In the genomic region with DNA sequence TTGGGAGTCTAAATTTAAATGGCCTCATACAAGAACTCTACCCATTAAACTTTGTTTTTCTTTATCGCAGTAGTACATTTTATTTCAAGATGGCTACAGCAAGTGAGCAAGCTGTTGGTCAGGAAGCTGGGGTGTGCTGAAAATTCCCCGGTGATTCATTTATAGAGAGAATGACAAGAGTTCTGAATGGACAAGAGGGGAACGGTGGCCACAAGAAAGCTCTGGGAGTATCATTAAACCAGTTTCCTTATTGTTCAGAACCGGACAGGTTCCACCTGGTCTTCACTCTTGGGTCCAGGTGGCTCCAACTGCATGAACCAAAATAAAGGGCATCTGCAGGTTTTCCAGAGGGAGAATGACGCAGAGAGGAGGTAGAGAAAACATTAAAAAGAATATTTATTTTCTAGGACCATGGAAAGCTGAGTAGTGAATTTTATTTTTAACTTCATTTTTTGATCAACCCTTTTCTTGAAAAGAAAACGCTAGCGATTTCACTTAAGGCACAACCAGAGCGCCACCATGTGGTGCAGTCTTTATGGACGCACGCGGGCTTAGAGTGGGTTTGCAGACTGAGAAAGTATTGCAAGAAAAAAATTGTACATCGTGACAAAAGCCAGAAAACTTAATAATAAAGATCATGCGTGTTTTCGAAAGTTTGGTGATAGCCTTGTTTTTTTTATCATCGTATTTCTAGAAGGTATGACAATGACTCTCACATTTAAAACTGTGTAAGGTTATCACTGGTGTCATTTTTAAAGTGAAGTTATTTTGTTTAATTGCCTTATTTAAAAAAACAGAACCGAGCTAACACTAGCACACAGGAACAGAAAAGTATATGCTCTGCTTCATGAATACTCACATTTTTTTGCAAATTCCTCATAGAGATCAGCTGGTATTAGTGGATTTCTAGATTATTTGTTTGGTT, we compare ENCODE assay signal across 1 cellular context.
TF ChIP-seq lines count a peak whose summit lies in the region.

No MANE protein-coding gene starts in this region.

TF ChIP-seq in GM12878, 131 proteins besides CTCF, POLR2A, EP300 and RAD21 (continued from another document):
- TF ChIP-seq ZBTB11 (CRISPR knock-in tag; IDR thresholded peaks at IDR 0.05) (no peak), ZNF274 (IDR thresholded peaks at IDR 0.05; ENCODE audit: insufficient read depth, insufficient read length) (no peak), MXI1 (IDR thresholded peaks at IDR 0.05; ENCODE audit: low read depth, low read length) (0 out of 2 replicates have a peak, but pooled peaks have one; percentile 54), SP1 (IDR thresholded peaks at IDR 0.05; ENCODE audit: low read depth, low read length) (peak; percentile 21), TCF3 (IDR thresholded peaks at IDR 0.05; ENCODE audit: borderline replicate concordance, insufficient read depth, low read depth, low read length) (peak; percentile 91), TCF12 (IDR thresholded peaks at IDR 0.05; ENCODE audit: low read depth, low read length) (peak; percentile 96), SMAD5 (IDR thresholded peaks at IDR 0.05; ENCODE audit: low read depth) (no peak), IRF4 (IDR thresholded peaks at IDR 0.05; ENCODE audit: low read depth, low read length) (peak; percentile 96), ZNF384 (IDR thresholded peaks at IDR 0.05; ENCODE audit: borderline replicate concordance, low read depth, low read length) (peak; percentile 41; the same call in 1 of the 2 replicates), NFIC (IDR thresholded peaks at IDR 0.05; ENCODE audit: low read depth, low read length) (peak; percentile 98), ATF7 (IDR thresholded peaks at IDR 0.05; ENCODE audit: low read depth) (peak; percentile 66), CEBPB (IDR thresholded peaks at IDR 0.05; ENCODE audit: borderline replicate concordance in 1 of 2, low read depth in 2 of 2, low read length in 2 of 2) (peak in 1 of 2 experiments; percentile 65; a peak in 1 of 4 replicates), RBBP5 (conservative IDR thresholded peaks at IDR 0.05) (no peak), NR2C2 (IDR thresholded peaks at IDR 0.05; ENCODE audit: borderline replicate concordance, control insufficient read depth, insufficient read length, low read depth) (no peak), ZNF24 (IDR thresholded peaks at IDR 0.05) (0 out of 2 replicates have a peak, but pooled peaks have one; percentile 26), RB1 (IDR thresholded peaks at IDR 0.05; ENCODE audit: borderline replicate concordance) (0 out of 2 replicates have a peak, but pooled peaks have one; percentile 43), ETV6 (conservative IDR thresholded peaks at IDR 0.05 in 1 of 2, IDR thresholded peaks at IDR 0.05 in 1 of 2; ENCODE audit: borderline replicate concordance in 1 of 2, low read depth in 1 of 2) (peak in 1 of 2 experiments; percentile 89; a peak in 1 of 4 replicates), EZH2 (IDR thresholded peaks at IDR 0.05; ENCODE audit: borderline replicate concordance, control insufficient read depth, low read depth, low read length) (no peak), MEF2B (IDR thresholded peaks at IDR 0.05; ENCODE audit: partially characterized antibody, poor library complexity, severe bottlenecking) (peak; percentile 48), MTA3 (IDR thresholded peaks at IDR 0.05; ENCODE audit: borderline replicate concordance, low read length) (peak; percentile 74; the same call in 1 of the 2 replicates), KLF5 (IDR thresholded peaks at IDR 0.05; ENCODE audit: partially characterized antibody) (peak; percentile 18), BCL3 (IDR thresholded peaks at IDR 0.05; ENCODE audit: borderline replicate concordance, insufficient read depth, low read depth, low read length, poor library complexity, severe bottlenecking) (peak; percentile 84), ZBTB33 (IDR thresholded peaks at IDR 0.05) (no peak), ZBED1 (IDR thresholded peaks at IDR 0.05; ENCODE audit: borderline replicate concordance) (peak; percentile 88; the same call in 1 of the 2 replicates)
- TF ChIP-seq, protein P1, sequence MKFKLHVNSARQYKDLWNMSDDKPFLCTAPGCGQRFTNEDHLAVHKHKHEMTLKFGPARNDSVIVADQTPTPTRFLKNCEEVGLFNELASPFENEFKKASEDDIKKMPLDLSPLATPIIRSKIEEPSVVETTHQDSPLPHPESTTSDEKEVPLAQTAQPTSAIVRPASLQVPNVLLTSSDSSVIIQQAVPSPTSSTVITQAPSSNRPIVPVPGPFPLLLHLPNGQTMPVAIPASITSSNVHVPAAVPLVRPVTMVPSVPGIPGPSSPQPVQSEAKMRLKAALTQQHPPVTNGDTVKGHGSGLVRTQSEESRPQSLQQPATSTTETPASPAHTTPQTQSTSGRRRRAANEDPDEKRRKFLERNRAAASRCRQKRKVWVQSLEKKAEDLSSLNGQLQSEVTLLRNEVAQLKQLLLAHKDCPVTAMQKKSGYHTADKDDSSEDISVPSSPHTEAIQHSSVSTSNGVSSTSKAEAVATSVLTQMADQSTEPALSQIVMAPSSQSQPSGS (IDR thresholded peaks at IDR 0.05; ENCODE audit: low read length): peak; percentile 86
- TF ChIP-seq, protein P2, sequence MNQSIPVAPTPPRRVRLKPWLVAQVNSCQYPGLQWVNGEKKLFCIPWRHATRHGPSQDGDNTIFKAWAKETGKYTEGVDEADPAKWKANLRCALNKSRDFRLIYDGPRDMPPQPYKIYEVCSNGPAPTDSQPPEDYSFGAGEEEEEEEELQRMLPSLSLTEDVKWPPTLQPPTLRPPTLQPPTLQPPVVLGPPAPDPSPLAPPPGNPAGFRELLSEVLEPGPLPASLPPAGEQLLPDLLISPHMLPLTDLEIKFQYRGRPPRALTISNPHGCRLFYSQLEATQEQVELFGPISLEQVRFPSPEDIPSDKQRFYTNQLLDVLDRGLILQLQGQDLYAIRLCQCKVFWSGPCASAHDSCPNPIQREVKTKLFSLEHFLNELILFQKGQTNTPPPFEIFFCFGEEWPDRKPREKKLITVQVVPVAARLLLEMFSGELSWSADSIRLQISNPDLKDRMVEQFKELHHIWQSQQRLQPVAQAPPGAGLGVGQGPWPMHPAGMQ (IDR thresholded peaks at IDR 0.05; ENCODE audit: borderline replicate concordance): no peak
- TF ChIP-seq, protein P3, sequence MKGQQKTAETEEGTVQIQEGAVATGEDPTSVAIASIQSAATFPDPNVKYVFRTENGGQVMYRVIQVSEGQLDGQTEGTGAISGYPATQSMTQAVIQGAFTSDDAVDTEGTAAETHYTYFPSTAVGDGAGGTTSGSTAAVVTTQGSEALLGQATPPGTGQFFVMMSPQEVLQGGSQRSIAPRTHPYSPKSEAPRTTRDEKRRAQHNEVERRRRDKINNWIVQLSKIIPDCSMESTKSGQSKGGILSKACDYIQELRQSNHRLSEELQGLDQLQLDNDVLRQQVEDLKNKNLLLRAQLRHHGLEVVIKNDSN (IDR thresholded peaks at IDR 0.05; ENCODE audit: borderline replicate concordance, extremely low read length, insufficient read depth, low read depth, low read length): no peak
- TF ChIP-seq, protein P4, sequence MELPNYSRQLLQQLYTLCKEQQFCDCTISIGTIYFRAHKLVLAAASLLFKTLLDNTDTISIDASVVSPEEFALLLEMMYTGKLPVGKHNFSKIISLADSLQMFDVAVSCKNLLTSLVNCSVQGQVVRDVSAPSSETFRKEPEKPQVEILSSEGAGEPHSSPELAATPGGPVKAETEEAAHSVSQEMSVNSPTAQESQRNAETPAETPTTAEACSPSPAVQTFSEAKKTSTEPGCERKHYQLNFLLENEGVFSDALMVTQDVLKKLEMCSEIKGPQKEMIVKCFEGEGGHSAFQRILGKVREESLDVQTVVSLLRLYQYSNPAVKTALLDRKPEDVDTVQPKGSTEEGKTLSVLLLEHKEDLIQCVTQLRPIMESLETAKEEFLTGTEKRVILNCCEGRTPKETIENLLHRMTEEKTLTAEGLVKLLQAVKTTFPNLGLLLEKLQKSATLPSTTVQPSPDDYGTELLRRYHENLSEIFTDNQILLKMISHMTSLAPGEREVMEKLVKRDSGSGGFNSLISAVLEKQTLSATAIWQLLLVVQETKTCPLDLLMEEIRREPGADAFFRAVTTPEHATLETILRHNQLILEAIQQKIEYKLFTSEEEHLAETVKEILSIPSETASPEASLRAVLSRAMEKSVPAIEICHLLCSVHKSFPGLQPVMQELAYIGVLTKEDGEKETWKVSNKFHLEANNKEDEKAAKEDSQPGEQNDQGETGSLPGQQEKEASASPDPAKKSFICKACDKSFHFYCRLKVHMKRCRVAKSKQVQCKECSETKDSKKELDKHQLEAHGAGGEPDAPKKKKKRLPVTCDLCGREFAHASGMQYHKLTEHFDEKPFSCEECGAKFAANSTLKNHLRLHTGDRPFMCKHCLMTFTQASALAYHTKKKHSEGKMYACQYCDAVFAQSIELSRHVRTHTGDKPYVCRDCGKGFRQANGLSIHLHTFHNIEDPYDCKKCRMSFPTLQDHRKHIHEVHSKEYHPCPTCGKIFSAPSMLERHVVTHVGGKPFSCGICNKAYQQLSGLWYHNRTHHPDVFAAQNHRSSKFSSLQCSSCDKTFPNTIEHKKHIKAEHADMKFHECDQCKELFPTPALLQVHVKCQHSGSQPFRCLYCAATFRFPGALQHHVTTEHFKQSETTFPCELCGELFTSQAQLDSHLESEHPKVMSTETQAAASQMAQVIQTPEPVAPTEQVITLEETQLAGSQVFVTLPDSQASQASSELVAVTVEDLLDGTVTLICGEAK (IDR thresholded peaks at IDR 0.05; ENCODE audit: borderline replicate concordance): no peak
- TF ChIP-seq, protein P5, sequence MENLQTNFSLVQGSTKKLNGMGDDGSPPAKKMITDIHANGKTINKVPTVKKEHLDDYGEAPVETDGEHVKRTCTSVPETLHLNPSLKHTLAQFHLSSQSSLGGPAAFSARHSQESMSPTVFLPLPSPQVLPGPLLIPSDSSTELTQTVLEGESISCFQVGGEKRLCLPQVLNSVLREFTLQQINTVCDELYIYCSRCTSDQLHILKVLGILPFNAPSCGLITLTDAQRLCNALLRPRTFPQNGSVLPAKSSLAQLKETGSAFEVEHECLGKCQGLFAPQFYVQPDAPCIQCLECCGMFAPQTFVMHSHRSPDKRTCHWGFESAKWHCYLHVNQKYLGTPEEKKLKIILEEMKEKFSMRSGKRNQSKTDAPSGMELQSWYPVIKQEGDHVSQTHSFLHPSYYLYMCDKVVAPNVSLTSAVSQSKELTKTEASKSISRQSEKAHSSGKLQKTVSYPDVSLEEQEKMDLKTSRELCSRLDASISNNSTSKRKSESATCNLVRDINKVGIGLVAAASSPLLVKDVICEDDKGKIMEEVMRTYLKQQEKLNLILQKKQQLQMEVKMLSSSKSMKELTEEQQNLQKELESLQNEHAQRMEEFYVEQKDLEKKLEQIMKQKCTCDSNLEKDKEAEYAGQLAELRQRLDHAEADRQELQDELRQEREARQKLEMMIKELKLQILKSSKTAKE (IDR thresholded peaks at IDR 0.05; ENCODE audit: low read depth, poor library complexity, severe bottlenecking): peak; percentile 58
TF ChIP-seq in GM12878: peak in this region for 56.
